Comparison of ENCODE assay signal across 8 cellular contexts in genomic region chr17:57832711-57833596, GRCh38. TPM values are rescaled to one million over a fixed set of nuclear protein-coding genes. Genes with fewer than 3 reads are reported as not detected.
DNase-seq lines count a peak whose midpoint lies in the region; ATAC-seq and TF ChIP-seq lines count a peak whose summit lies in the region.

No MANE protein-coding gene starts in this region.

- H3K27me3 ChIP-seq in heart left ventricle (no peaks in the 10 kb centered on the region), ovary (no peaks in the 10 kb centered on the region), thymus (ENCODE audit: control insufficient read depth, insufficient read depth) (no peaks in the 10 kb centered on the region)

- peaks cover 0 to 14% (median 9%) of the 10 kb centered on the region in 9 donors for H3K36me3 ChIP-seq in heart left ventricle
- H3K36me3 ChIP-seq in ovary = no peaks in the 10 kb centered on the region
- peaks cover 10% of the 10 kb centered on the region for H3K36me3 ChIP-seq in thymus (ENCODE audit: control insufficient read depth, insufficient read depth)

- H3K27ac ChIP-seq in heart left ventricle (peak overlapping the region; percentile 58 to 95 (median 82)), ovary (peak overlapping the region in 1 of 2 donors; percentile 38), thymus (ENCODE audit: low read depth) (no peak overlapping the region)

- WGBS in heart left ventricle, 4 donors = 9 to 10% (median 10%) methylated on average over 21 of the region's 21 CpGs
- 4 to 5% (median 5%) methylated on average over 21 of the region's 21 CpGs for WGBS in ovary, 3 donors
- WGBS in thymus = 28% methylated on average over 21 of the region's 21 CpGs

- ATAC-seq in SK-N-SH treated with all-trans-retinoic acid at 6 μM for 48 hours (peak; percentile 82), heart left ventricle (peak; percentile 63 to 87 (median 81))

- TF ChIP-seq POLR2A in heart left ventricle (IDR thresholded peaks at IDR 0.05) (no peak), ovary (IDR thresholded peaks at IDR 0.05) (no peak)

- H3K4me1 ChIP-seq in heart left ventricle (peaks cover 0 to 44% (median 14%) of the 10 kb centered on the region in 12 donors), ovary (ENCODE audit: insufficient read depth) (no peaks in the 10 kb centered on the region), thymus (ENCODE audit: control insufficient read depth, insufficient read depth, low read length) (peaks cover 6% of the 10 kb centered on the region)

- H3K9me3 ChIP-seq in heart left ventricle (no peaks in the 10 kb centered on the region), ovary (no peaks in the 10 kb centered on the region), thymus (ENCODE audit: control insufficient read depth) (no peaks in the 10 kb centered on the region)

- TF ChIP-seq EP300 in ovary (IDR thresholded peaks at IDR 0.05) = no peak

- intact Hi-C loops in heart left ventricle (cut with DNase I) = loop anchor here (1.0 to 10.0 kb wide), 14 partner anchors 48 to 708 kb away; partner anchors contain the start of genes CCDC182 (in 1 of the 10) and MSI2 (in 1 of the 10)
- intact Hi-C loops in ovary (cut with DNase I) = loop anchor here (5.0 to 10.0 kb wide), 5 partner anchors 81 to 711 kb away; no protein-coding TSS in a partner anchor

- DNase-seq in GM10266 (ENCODE audit: extremely low spot score) = peak; percentile 68
- DNase-seq in NAMALWA (ENCODE audit: low spot score) = peak; percentile 76
- peak; percentile 41 for DNase-seq in activated naive CD8-positive, alpha-beta T cell treated with anti-CD3 and anti-CD28 coated beads, Interleukin-2, amount 50 U/mL, for 16 hours (ENCODE audit: low read depth, low spot score)
- DNase-seq in heart left ventricle = peak; percentile 64 to 80 (median 76)
- peak; percentile 64 to 76 (median 68) for DNase-seq in ovary
- DNase-seq in mesenteric fat pad (ENCODE audit: low spot score) = no peak

- peak; percentile 95 for TF ChIP-seq CTCF in GM10266 (IDR thresholded peaks at IDR 0.05; ENCODE audit: control insufficient read depth, insufficient read depth, low read depth, missing control alignments)
- TF ChIP-seq CTCF in heart left ventricle (IDR thresholded peaks at IDR 0.05) = peak; percentile 85 to 97 (median 91)
- peak; percentile 79 to 90 (median 83) for TF ChIP-seq CTCF in ovary (IDR thresholded peaks at IDR 0.05)

- peak overlapping the region in 10 of 12 donors; percentile 24 to 58 (median 48) for H3K4me3 ChIP-seq in heart left ventricle
- peak overlapping the region; percentile 33 for H3K4me3 ChIP-seq in ovary
- H3K4me3 ChIP-seq in thymus (ENCODE audit: low read length) = peak overlapping the region; percentile 47

TF ChIP-seq in SK-N-SH treated with all-trans-retinoic acid at 6 μM for 48 hours, 23 proteins besides CTCF, POLR2A, EP300 and RAD21:
- TF ChIP-seq ZFP3 (CRISPR knock-in tag; IDR thresholded peaks at IDR 0.05) (no peak), ZNF70 (CRISPR knock-in tag; IDR thresholded peaks at IDR 0.05) (peak; percentile 69; the same call in 1 of the 2 replicates)
TF ChIP-seq in SK-N-SH treated with all-trans-retinoic acid at 6 μM for 48 hours: peak in this region for 1.

RNA-seq across cellular contexts. Expression of gene MRPS23, which starts 16.9 kb away (rescaled TPM):
- total RNA-seq in heart left ventricle = 10 to 100 TPM; 44.6 to 99.3 (median 71.8) TPM
- 100 to 1,000 TPM in 1 of 2 donors, 10 to 100 TPM in 1; 23.9 to 207 TPM for polyA plus RNA-seq in heart left ventricle
- 10 to 100 TPM; 12.2 to 37.9 (median 31.2) TPM for total RNA-seq in ovary
- polyA plus RNA-seq in ovary = 10 to 100 TPM; 23.4 to 26.2 TPM
- polyA plus RNA-seq in thymus = 22.7 TPM
- 31.9 TPM for total RNA-seq in mesenteric fat pad
